ENCODE assay signal across 8 cellular contexts in the genomic region with DNA sequence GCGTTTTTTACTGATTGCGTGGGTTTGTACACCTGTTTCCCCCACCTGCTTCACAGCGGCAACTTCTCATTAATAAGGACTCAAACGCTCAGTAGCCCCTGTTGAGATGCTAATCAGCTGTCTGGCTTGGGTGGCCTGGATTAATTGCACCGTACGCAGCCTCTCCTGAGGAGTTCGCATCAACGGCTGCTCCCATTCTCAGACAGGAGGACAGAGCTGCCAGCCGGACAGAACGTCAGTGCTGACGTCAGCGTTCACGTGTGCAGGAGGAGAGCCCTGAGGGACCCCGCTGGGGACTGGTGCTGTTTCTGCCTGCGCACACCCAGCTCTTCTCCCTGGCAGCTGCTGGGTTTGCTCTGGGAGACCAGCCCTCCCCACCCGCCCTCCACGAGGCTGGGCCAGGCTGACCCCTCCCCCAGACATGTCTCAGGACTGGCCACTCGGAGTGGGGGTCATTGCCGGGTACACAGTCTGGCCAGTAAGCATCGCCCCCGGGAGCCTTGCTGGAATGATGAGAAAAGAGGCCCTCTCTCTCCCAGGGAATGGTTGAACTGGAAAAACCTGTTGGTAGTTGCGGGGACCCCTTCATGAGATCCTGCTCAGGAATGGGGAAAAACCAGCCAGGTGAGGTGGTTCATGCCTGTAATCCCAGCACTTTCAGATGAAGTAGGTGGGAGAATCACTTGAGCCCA. TPM values are rescaled to one million over a fixed set of nuclear protein-coding genes. Genes with fewer than 3 reads are reported as not detected.
DNase-seq lines count a peak whose midpoint lies in the region; ATAC-seq and TF ChIP-seq lines count a peak whose summit lies in the region.

No MANE protein-coding gene starts in this region.

- intact Hi-C loops in CD8-positive, alpha-beta T cell (cut with DNase I, micrococcal nuclease) = no loop called here
- intact Hi-C loops in CD4-positive, alpha-beta T cell (cut with DNase I, micrococcal nuclease) = no loop called here

- no peaks in the 10 kb centered on the region for H3K36me3 Mint-ChIP-seq in CD8-positive, alpha-beta T cell
- H3K36me3 Mint-ChIP-seq in CD4-positive, alpha-beta T cell (ENCODE audit: low read depth) = peaks cover under 1% of the 10 kb centered on the region

- no peaks in the 10 kb centered on the region for H3K27me3 Mint-ChIP-seq in CD8-positive, alpha-beta T cell (ENCODE audit: low read depth)
- no peaks in the 10 kb centered on the region for H3K27me3 Mint-ChIP-seq in CD4-positive, alpha-beta T cell

- DNase-seq in CD8-positive, alpha-beta T cell = peak in 2 of 7 experiments; percentile 42 to 57
- DNase-seq in NCI-H187 (lab: John Stamatoyannopoulos, UW) (peak; percentile 33 to 50), astrocyte of the cerebellum (ENCODE audit: low read depth) (peak; percentile 53), hippocampal formation (lab: John Stamatoyannopoulos, UW) (peak; percentile 59 to 80), retinal pigment epithelial cell (ENCODE audit: low read depth) (peak; percentile 93), NCI-H2196 treated with DMSO at 0.1 percent for 48 hours (lab: John Stamatoyannopoulos, UW; ENCODE audit: unreplicated experiment) (no peak)
- DNase-seq in CD4-positive, alpha-beta T cell = no peak

- TF ChIP-seq CTCF in CD8-positive, alpha-beta T cell (IDR thresholded peaks at IDR 0.05) = no peak
- TF ChIP-seq CTCF in astrocyte of the cerebellum (IDR thresholded peaks at IDR 0.05; ENCODE audit: low read depth, low read length, missing control alignments) (no peak), retinal pigment epithelial cell (conservative IDR thresholded peaks at IDR 0.05; ENCODE audit: low read depth, low read length) (no peak)
- TF ChIP-seq CTCF in CD4-positive, alpha-beta T cell (IDR thresholded peaks at IDR 0.05) = no peak

- H3K27ac ChIP-seq in CD8-positive, alpha-beta T cell (ENCODE audit: low read depth, low read length) = peak overlapping the region; percentile 41
- no peak overlapping the region for H3K27ac ChIP-seq in CD4-positive, alpha-beta T cell (ENCODE audit: low read depth, low read length)

- H3K4me3 Mint-ChIP-seq in CD8-positive, alpha-beta T cell = peak overlapping the region; percentile 73
- no peak overlapping the region for H3K4me3 Mint-ChIP-seq in CD4-positive, alpha-beta T cell

- CTCF ChIA-PET in CD8-positive, alpha-beta T cell (lab: Charles Lee) = no interaction called here
- CTCF ChIA-PET in CD4-positive, alpha-beta T cell (lab: Charles Lee) = no interaction called here

- peak overlapping the region; percentile 35 for H3K4me3 ChIP-seq in CD8-positive, alpha-beta T cell (ENCODE audit: low read depth, low read length)
- peak overlapping the region; percentile 25 for H3K4me3 ChIP-seq in astrocyte of the cerebellum (ENCODE audit: low read depth, low read length)
- H3K4me3 ChIP-seq in retinal pigment epithelial cell (ENCODE audit: low read length) = peak overlapping the region; percentile 46

- H3K27ac Mint-ChIP-seq in CD8-positive, alpha-beta T cell = peak overlapping the region; percentile 71
- no peak overlapping the region for H3K27ac Mint-ChIP-seq in CD4-positive, alpha-beta T cell

- H3K9me3 Mint-ChIP-seq in CD8-positive, alpha-beta T cell = no peaks in the 10 kb centered on the region
- no peaks in the 10 kb centered on the region for H3K9me3 Mint-ChIP-seq in CD4-positive, alpha-beta T cell

- peaks cover 9% of the 10 kb centered on the region for H3K4me1 Mint-ChIP-seq in CD8-positive, alpha-beta T cell (ENCODE audit: low read depth)
- H3K4me1 Mint-ChIP-seq in CD4-positive, alpha-beta T cell (ENCODE audit: low read depth) = peaks cover 1% of the 10 kb centered on the region

- H3K36me3 ChIP-seq in CD8-positive, alpha-beta T cell (ENCODE audit: insufficient read depth, low read length) = no peaks in the 10 kb centered on the region

- no peaks in the 10 kb centered on the region for H3K9me3 ChIP-seq in CD8-positive, alpha-beta T cell (ENCODE audit: low read length)
- H3K9me3 ChIP-seq in CD4-positive, alpha-beta T cell (ENCODE audit: control insufficient read depth, low read length) = no peaks in the 10 kb centered on the region

- ATAC-seq in CD8-positive, alpha-beta T cell = peak; percentile 75
- no peak for ATAC-seq in HG03469 (IDR thresholded peaks at IDR 0.05; ENCODE audit: unreplicated experiment)
- no peak for ATAC-seq in CD4-positive, alpha-beta T cell (ENCODE audit: poor library complexity)

- H3K4me1 ChIP-seq in CD8-positive, alpha-beta T cell (ENCODE audit: insufficient read depth, low read length) = no peaks in the 10 kb centered on the region

- H3K27me3 ChIP-seq in CD8-positive, alpha-beta T cell (ENCODE audit: insufficient read depth, low read length) = no peaks in the 10 kb centered on the region
- no peaks in the 10 kb centered on the region for H3K27me3 ChIP-seq in CD4-positive, alpha-beta T cell (ENCODE audit: control insufficient read depth, insufficient read depth, low read length)

- POLR2A ChIA-PET in CD8-positive, alpha-beta T cell (lab: Charles Lee) = interaction anchor here (1.2 kb wide), 1 partner anchor 11 kb away, joined by 3 read pairs; no protein-coding TSS in a partner anchor
- POLR2A ChIA-PET in CD4-positive, alpha-beta T cell (lab: Charles Lee) = no interaction called here

- in situ Hi-C loops in astrocyte of the cerebellum (cut with HindIII; ENCODE audit: low sequenced_read_pairs) = no loop called here

RNA-seq across cellular contexts. Expression of a gene that starts 5.7 kb away (rescaled TPM):
- 10 to 100 TPM; 55.3 to 60.6 TPM for total RNA-seq in CD8-positive, alpha-beta T cell
- 10 to 100 TPM; 57.5 to 58.6 TPM for total RNA-seq in CD4-positive, alpha-beta T cell

RNA-seq across cellular contexts. Expression of a gene that starts 9.2 kb away (rescaled TPM):
- total RNA-seq in CD8-positive, alpha-beta T cell = not detected
- total RNA-seq in CD4-positive, alpha-beta T cell = not detected

Comparison
In these comparisons a context has a peak if more than half of its experiments do, and no peak if none do; other contexts are left out.
1. DNase-seq: peak in NCI-H187 (2 of 2), astrocyte of the cerebellum (single experiment), hippocampal formation (2 of 2) and retinal pigment epithelial cell (single experiment); none in CD4-positive, alpha-beta T cell (0 of 10) and NCI-H2196 treated with DMSO at 0.1 percent for 48 hours (single experiment).
2. Peak in every context shown above with its lines, with median percentiles within 50 percentile points of each other: H3K4me3 ChIP-seq.